9 cellular contexts compared by ENCODE assay signal in the genomic region with DNA sequence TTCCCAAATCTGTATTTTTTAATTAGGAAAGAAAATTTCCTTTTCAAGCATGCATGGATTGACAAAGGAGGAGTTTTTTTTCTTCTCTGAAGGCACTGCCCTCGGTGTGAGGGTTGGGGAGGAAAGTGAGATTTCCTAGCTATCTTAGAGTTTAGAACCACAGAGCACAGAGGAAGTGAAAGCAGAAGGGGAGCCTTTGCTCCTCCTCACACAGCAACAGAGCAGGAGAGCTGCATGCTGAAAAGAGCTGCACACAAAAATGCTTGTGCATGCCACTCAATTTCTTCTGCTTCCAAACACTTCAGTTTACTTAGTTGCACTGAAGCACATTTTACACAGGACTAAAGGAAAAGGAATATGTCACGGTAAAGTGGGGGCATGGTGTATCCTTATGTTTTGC.
DNase-seq lines count a peak whose midpoint lies in the region; ATAC-seq and TF ChIP-seq lines count a peak whose summit lies in the region.
"Had no signal": no experiment of that assay in that cellular context is flagged by ENCODE, and none has a peak within 500 bp of the region (broad histone marks: within the 10 kb centered on the region; RNA-seq: fewer than 3 reads in every experiment).

No MANE protein-coding gene starts in this region.

- H3K27me3 ChIP-seq in testis, result no peaks in the 10 kb centered on the region

- peak; percentile 100 for ATAC-seq in GM19328 (IDR thresholded peaks at IDR 0.05; ENCODE audit: unreplicated experiment)
- ATAC-seq in HG02763 (IDR thresholded peaks at IDR 0.05; ENCODE audit: unreplicated experiment), result peak; percentile 100
- peak; percentile 99 for ATAC-seq in HG03520 (IDR thresholded peaks at IDR 0.05; ENCODE audit: unreplicated experiment)
- no peak for ATAC-seq in activated naive CD8-positive, alpha-beta T cell treated with anti-CD3 and anti-CD28 coated beads, Interleukin-2, amount 50 U/mL, for 24 hours
- ATAC-seq in left cardiac atrium, result no peak

- H3K4me3 ChIP-seq in testis, result no peak overlapping the region

- H3K27ac Mint-ChIP-seq in activated naive CD8-positive, alpha-beta T cell treated with anti-CD3 and anti-CD28 coated beads, Interleukin-2, amount 50 U/mL, for 24 hours, result no peak overlapping the region

- H3K36me3 ChIP-seq in testis (ENCODE audit: low read depth, missing control alignments), result no peaks in the 10 kb centered on the region

- H3K9me3 ChIP-seq in testis, result no peaks in the 10 kb centered on the region

- H3K9me3 Mint-ChIP-seq in activated naive CD8-positive, alpha-beta T cell treated with anti-CD3 and anti-CD28 coated beads, Interleukin-2, amount 50 U/mL, for 24 hours, result no peaks in the 10 kb centered on the region

- TF ChIP-seq CTCF in testis (IDR thresholded peaks at IDR 0.05), result no peak

- H3K4me1 Mint-ChIP-seq in activated naive CD8-positive, alpha-beta T cell treated with anti-CD3 and anti-CD28 coated beads, Interleukin-2, amount 50 U/mL, for 24 hours, result no peaks in the 10 kb centered on the region

- TF ChIP-seq POLR2A in testis (IDR thresholded peaks at IDR 0.05), result no peak

- no peaks in the 10 kb centered on the region for H3K4me1 ChIP-seq in testis

- H3K36me3 Mint-ChIP-seq in activated naive CD8-positive, alpha-beta T cell treated with anti-CD3 and anti-CD28 coated beads, Interleukin-2, amount 50 U/mL, for 24 hours (ENCODE audit: low read depth), result no peaks in the 10 kb centered on the region

- no peak overlapping the region for H3K27ac ChIP-seq in testis

- intact Hi-C loops in testis (cut with DNase I; ENCODE audit: low total_unique reads), result no loop called here
- intact Hi-C loops in left cardiac atrium (cut with DNase I), result no loop called here

- whole genome bisulfite sequencing in testis, 2 donors, result 65 to 71% methylated on average over 2 of the region's 2 CpGs

- peak; percentile 3 for DNase-seq in CD1c-positive myeloid dendritic cell (ENCODE audit: extremely low spot score)
- no peak for DNase-seq in testis
- no peak for DNase-seq in activated naive CD8-positive, alpha-beta T cell treated with anti-CD3 and anti-CD28 coated beads, Interleukin-2, amount 50 U/mL, for 24 hours
- DNase-seq in left cardiac atrium, result no peak
- DNase-seq in NCI-H774 (lab: John Stamatoyannopoulos, UW), result no peak
- DNase-seq: posterior cingulate gyrus had no signal

- H3K27me3 Mint-ChIP-seq in activated naive CD8-positive, alpha-beta T cell treated with anti-CD3 and anti-CD28 coated beads, Interleukin-2, amount 50 U/mL, for 24 hours, result peaks cover 2% of the 10 kb centered on the region

- no peak overlapping the region for H3K4me3 Mint-ChIP-seq in activated naive CD8-positive, alpha-beta T cell treated with anti-CD3 and anti-CD28 coated beads, Interleukin-2, amount 50 U/mL, for 24 hours

Comparison
In these comparisons a context has a peak if more than half of its experiments do, and no peak if none do; other contexts are left out.
1. ATAC-seq: peak in GM19328 (single experiment), HG02763 (single experiment) and HG03520 (single experiment); none in activated naive CD8-positive, alpha-beta T cell treated with anti-CD3 and anti-CD28 coated beads, Interleukin-2, amount 50 U/mL, for 24 hours (single experiment) and left cardiac atrium (0 of 2).